In the genomic region with DNA sequence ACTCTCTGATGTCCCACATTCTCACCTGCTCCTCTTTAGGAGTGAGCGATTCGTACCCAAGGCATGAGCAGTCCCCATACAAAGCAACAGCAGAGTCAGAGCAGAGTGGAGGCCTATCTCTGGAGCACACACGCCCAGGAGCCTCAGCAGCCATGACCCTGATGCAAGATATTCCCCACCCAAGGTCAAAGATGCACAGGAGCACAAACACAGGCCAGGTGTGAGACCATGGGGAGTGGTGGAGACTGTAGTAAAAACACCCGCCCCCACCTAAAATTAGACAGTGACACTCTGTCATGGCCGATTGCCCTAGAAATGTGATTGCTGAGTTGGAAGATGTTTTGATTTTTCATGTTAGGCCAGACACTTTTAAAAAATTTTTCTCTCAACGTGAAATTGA, we compare ENCODE assay signal across 17 cellular contexts. TPM values are rescaled to one million over a fixed set of nuclear protein-coding genes. Genes with fewer than 3 reads are reported as not detected.
DNase-seq lines count a peak whose midpoint lies in the region; ATAC-seq, FAIRE-seq and TF ChIP-seq lines count a peak whose summit lies in the region.
"Had no signal": no experiment of that assay in that cellular context is flagged by ENCODE, and none has a peak within 500 bp of the region (broad histone marks: within the 10 kb centered on the region; RNA-seq: fewer than 3 reads in every experiment).

No MANE protein-coding gene starts in this region.

- H3K4me1 ChIP-seq in GM23248 (ENCODE audit: insufficient read depth) (peaks cover 67% of the 10 kb centered on the region), kidney (ENCODE audit: control insufficient read depth in 1 of 2, insufficient read depth in 1 of 2, low read depth in 1 of 2, low read length in 2 of 2) (peaks cover 10 to 26% of the 10 kb centered on the region in 2 donors)

- in situ Hi-C loops in GM23248 (cut with MboI): loop anchor here (25.0 kb wide), 1 partner anchor 502 kb away; no protein-coding TSS in a partner anchor

- no peak for ATAC-seq in stimulated activated effector memory CD8-positive, alpha-beta T cell treated with anti-CD3 and anti-CD28 coated beads, Interleukin-12 subunit alpha, Interleukin-12 subunit beta, amount 100 ng/mL, for 72 hours
- no peak for ATAC-seq in GM18861 (IDR thresholded peaks at IDR 0.05; ENCODE audit: unreplicated experiment)
- ATAC-seq in GM21423 (IDR thresholded peaks at IDR 0.05; ENCODE audit: unreplicated experiment): no peak
- no peak for ATAC-seq in GM18520 (IDR thresholded peaks at IDR 0.05; ENCODE audit: unreplicated experiment)

- FAIRE-seq in kidney (lab: Jason Lieb, UNC): no peak

- H2AFZ ChIP-seq in GM23248: no peak overlapping the region

- peaks cover 33% of the 10 kb centered on the region for H3K36me3 ChIP-seq in GM23248 (ENCODE audit: low read depth)
- peaks cover 7 to 16% of the 10 kb centered on the region in 2 donors for H3K36me3 ChIP-seq in kidney (ENCODE audit: control insufficient read depth in 1 of 2, insufficient read depth in 2 of 2, low read length in 2 of 2)

- no peak overlapping the region for H3K4me3 Mint-ChIP-seq in activated T-helper 2 cell treated with anti-CD3 and anti-CD28 coated beads, Interferon-gamma antibody, Interleukin-2, Interleukin-4, amounts not matched to agents 10 μg/mL and 5 μg/mL and 100 μg/mL, durations not matched to agents 14 hours and 24 hours and 36 hours (ENCODE audit: low read depth)
- H3K4me3 Mint-ChIP-seq in stimulated activated effector memory CD8-positive, alpha-beta T cell treated with anti-CD3 and anti-CD28 coated beads, Interleukin-12 subunit alpha, Interleukin-12 subunit beta, amount 100 ng/mL, for 72 hours: no peak overlapping the region

- no peaks in the 10 kb centered on the region for H3K9me3 ChIP-seq in GM23248 (ENCODE audit: low read depth)
- H3K9me3 ChIP-seq in kidney (ENCODE audit: control insufficient read depth in 1 of 2, low read length in 2 of 2): no peaks in the 10 kb centered on the region

- H3K27ac ChIP-seq in GM23248 (peak overlapping the region; percentile 91), kidney (ENCODE audit: low read depth in 2 of 2, low read length in 2 of 2) (peak overlapping the region in 1 of 2 donors; percentile 44)

- H3K27me3 ChIP-seq in GM23248 (replicated peaks; ENCODE audit: insufficient read depth): no peaks in the 10 kb centered on the region

- intact Hi-C loops in activated T-helper 2 cell treated with anti-CD3 and anti-CD28 coated beads, Interferon-gamma antibody, Interleukin-2, Interleukin-4, amounts not matched to agents 10 μg/mL and 5 μg/mL and 100 μg/mL, durations not matched to agents 14 hours and 24 hours and 36 hours (cut with micrococcal nuclease): loop anchor here (5.0 to 10.0 kb wide), 2 partner anchors 126 to 237 kb away; a partner anchor contains a TSS
- intact Hi-C loops in kidney (cut with DNase I): no loop called here

- peaks cover 6% of the 10 kb centered on the region for H3K9me3 Mint-ChIP-seq in activated T-helper 2 cell treated with anti-CD3 and anti-CD28 coated beads, Interferon-gamma antibody, Interleukin-2, Interleukin-4, amounts not matched to agents 10 μg/mL and 5 μg/mL and 100 μg/mL, durations not matched to agents 14 hours and 24 hours and 36 hours
- H3K9me3 Mint-ChIP-seq in stimulated activated effector memory CD8-positive, alpha-beta T cell treated with anti-CD3 and anti-CD28 coated beads, Interleukin-12 subunit alpha, Interleukin-12 subunit beta, amount 100 ng/mL, for 72 hours: peaks cover 3% of the 10 kb centered on the region

- H4K20me1 ChIP-seq in GM23248 (ENCODE audit: insufficient read depth): peaks cover 14% of the 10 kb centered on the region; the same call in 1 of the 2 replicates

- WGBS in GM23248 (ENCODE audit: low coverage in 1 of 2, low lambda C conversion rate in 2 of 2, missing lambda C conversion rate in 2 of 2), 2 experiments: 56 to 57% methylated on average over 6 of the region's 6 CpGs

- H3K4me1 Mint-ChIP-seq in activated T-helper 2 cell treated with anti-CD3 and anti-CD28 coated beads, Interferon-gamma antibody, Interleukin-2, Interleukin-4, amounts not matched to agents 10 μg/mL and 5 μg/mL and 100 μg/mL, durations not matched to agents 14 hours and 24 hours and 36 hours (ENCODE audit: low read depth): peaks cover 48% of the 10 kb centered on the region
- peaks cover 40% of the 10 kb centered on the region for H3K4me1 Mint-ChIP-seq in stimulated activated effector memory CD8-positive, alpha-beta T cell treated with anti-CD3 and anti-CD28 coated beads, Interleukin-12 subunit alpha, Interleukin-12 subunit beta, amount 100 ng/mL, for 72 hours

- peaks cover 100% of the 10 kb centered on the region for H3K79me2 ChIP-seq in GM23248 (ENCODE audit: insufficient read depth)

- no peak overlapping the region for H3K4me2 ChIP-seq in GM23248 (ENCODE audit: unreplicated experiment)

- H3K4me3 ChIP-seq in GM23248 (no peak overlapping the region), kidney (ENCODE audit: low read length in 2 of 2) (no peak overlapping the region)

- no peak for DNase-seq in GM23248
- no peak for DNase-seq in activated T-helper 2 cell treated with anti-CD3 and anti-CD28 coated beads, Interferon-gamma antibody, Interleukin-2, Interleukin-4, amounts not matched to agents 10 μg/mL and 5 μg/mL and 100 μg/mL, durations not matched to agents 14 hours and 24 hours and 36 hours (ENCODE audit: low spot score)
- peak; percentile 11 for DNase-seq in kidney
- DNase-seq in stimulated activated effector memory CD8-positive, alpha-beta T cell treated with anti-CD3 and anti-CD28 coated beads, Interleukin-12 subunit alpha, Interleukin-12 subunit beta, amount 100 ng/mL, for 72 hours (ENCODE audit: low spot score in 2 of 2): no peak
- DNase-seq in central memory CD4-positive, alpha-beta T cell: no peak
- DNase-seq: activated CD8-positive, alpha-beta memory T cell treated with anti-CD3 and anti-CD28 coated beads for 24 hours; activated naive CD4-positive, alpha-beta T cell treated with anti-CD3 and anti-CD28 coated beads, Interleukin-2, amount 50 U/mL, for 16 hours; cortex of kidney; NCI-H2029; NCI-H69; SHP77; stimulated activated CD4-positive, alpha-beta T cell treated with anti-CD3 and anti-CD28 coated beads, Interleukin-4, amount 100 ng/mL, for 4 hours; stimulated activated naive CD4-positive, alpha-beta T cell had no signal

- H3K27me3 Mint-ChIP-seq in activated T-helper 2 cell treated with anti-CD3 and anti-CD28 coated beads, Interferon-gamma antibody, Interleukin-2, Interleukin-4, amounts not matched to agents 10 μg/mL and 5 μg/mL and 100 μg/mL, durations not matched to agents 14 hours and 24 hours and 36 hours (ENCODE audit: low read depth): no peaks in the 10 kb centered on the region

- H3K27ac Mint-ChIP-seq in activated T-helper 2 cell treated with anti-CD3 and anti-CD28 coated beads, Interferon-gamma antibody, Interleukin-2, Interleukin-4, amounts not matched to agents 10 μg/mL and 5 μg/mL and 100 μg/mL, durations not matched to agents 14 hours and 24 hours and 36 hours: peak overlapping the region; percentile 31
- H3K27ac Mint-ChIP-seq in stimulated activated effector memory CD8-positive, alpha-beta T cell treated with anti-CD3 and anti-CD28 coated beads, Interleukin-12 subunit alpha, Interleukin-12 subunit beta, amount 100 ng/mL, for 72 hours: peak overlapping the region; percentile 83

- H3K36me3 Mint-ChIP-seq in activated T-helper 2 cell treated with anti-CD3 and anti-CD28 coated beads, Interferon-gamma antibody, Interleukin-2, Interleukin-4, amounts not matched to agents 10 μg/mL and 5 μg/mL and 100 μg/mL, durations not matched to agents 14 hours and 24 hours and 36 hours (ENCODE audit: low read depth): peaks cover 54% of the 10 kb centered on the region
- H3K36me3 Mint-ChIP-seq in stimulated activated effector memory CD8-positive, alpha-beta T cell treated with anti-CD3 and anti-CD28 coated beads, Interleukin-12 subunit alpha, Interleukin-12 subunit beta, amount 100 ng/mL, for 72 hours: peaks cover 21% of the 10 kb centered on the region

- H3K9ac ChIP-seq in GM23248: peak overlapping the region; percentile 46
- no peak overlapping the region for H3K9ac ChIP-seq in kidney (ENCODE audit: low read length in 2 of 2)

- H3K9me2 ChIP-seq in GM23248 (ENCODE audit: insufficient read depth): no peaks in the 10 kb centered on the region

- TF ChIP-seq CTCF in kidney (IDR thresholded peaks at IDR 0.05; ENCODE audit: borderline replicate concordance, extremely low read depth, insufficient read depth): no peak

- peaks cover 92% of the 10 kb centered on the region for H3F3A ChIP-seq in GM23248 (ENCODE audit: insufficient read depth)

RNA-seq across cellular contexts. Expression of a gene that starts 21.4 kb away (rescaled TPM):
- 182 and 231 TPM in 2 replicates for total RNA-seq in GM23248 (2014; rRNA removed; shearing (Covaris generic))
- 127 and 131 TPM in 2 replicates for polyA plus RNA-seq in GM23248 (2016; fragmentation: Nextera tagmentation; extraction: Ambion mirVana)
- total RNA-seq in activated T-helper 2 cell treated with anti-CD3 and anti-CD28 coated beads, Interferon-gamma antibody, Interleukin-2, Interleukin-4, amounts not matched to agents 10 μg/mL and 5 μg/mL and 100 μg/mL, durations not matched to agents 14 hours and 24 hours and 36 hours: 73.1 and 73.6 TPM in 2 replicates
- total RNA-seq in kidney: 231 TPM
- 83.4 TPM for polyA plus RNA-seq in kidney (ENCODE audit: insufficient read depth, low read depth, low replicate concordance)

RNA-seq across cellular contexts. Expression of a gene that starts 39.1 kb away (rescaled TPM):
- total RNA-seq in GM23248 (2014; rRNA removed; shearing (Covaris generic)): not detected in 2 replicates
- polyA plus RNA-seq in GM23248 (2016; fragmentation: Nextera tagmentation; extraction: Ambion mirVana): not detected in 2 replicates
- not detected in 2 replicates for total RNA-seq in activated T-helper 2 cell treated with anti-CD3 and anti-CD28 coated beads, Interferon-gamma antibody, Interleukin-2, Interleukin-4, amounts not matched to agents 10 μg/mL and 5 μg/mL and 100 μg/mL, durations not matched to agents 14 hours and 24 hours and 36 hours
- not detected for total RNA-seq in kidney
- not detected for polyA plus RNA-seq in kidney (ENCODE audit: insufficient read depth, low read depth, low replicate concordance)
- total RNA-seq: pulmonary artery endothelial cell had no signal
